1 cellular context compared by ENCODE assay signal in genomic region chr11:123429336-123429735, GRCh38.
A peak's percentile ranks its signal among the peaks of the same experiment; 100 is the strongest.
TF ChIP-seq lines count a peak whose summit lies in the region.

No MANE protein-coding gene starts in this region.

TF ChIP-seq in IMR-90, 13 proteins besides CTCF, POLR2A, EP300 and RAD21 (continued from another document):
- TF ChIP-seq ELK1 (IDR thresholded peaks at IDR 0.05; ENCODE audit: borderline replicate concordance, low read depth, low read length), result no peak
- TF ChIP-seq SMC3 (IDR thresholded peaks at IDR 0.05; ENCODE audit: low read depth, low read length), result no peak
- peak; percentile 60; the same call in 1 of the 2 replicates for TF ChIP-seq MAZ (IDR thresholded peaks at IDR 0.05; ENCODE audit: borderline replicate concordance, low read depth, low read length)
- no peak for TF ChIP-seq RFX5 (IDR thresholded peaks at IDR 0.05; ENCODE audit: low read depth, low read length)
- TF ChIP-seq MAFK (IDR thresholded peaks at IDR 0.05; ENCODE audit: low read depth, low read length), result no peak
